Comparison of ENCODE assay signal across 8 cellular contexts in genomic region chr3:165254812-165255211, GRCh38. TPM values are rescaled to one million over a fixed set of nuclear protein-coding genes. Genes with fewer than 3 reads are reported as not detected.
DNase-seq lines count a peak whose midpoint lies in the region; TF ChIP-seq lines count a peak whose summit lies in the region.
"Had no signal": no experiment of that assay in that cellular context is flagged by ENCODE, and none has a peak within 500 bp of the region (broad histone marks: within the 10 kb centered on the region; RNA-seq: fewer than 3 reads in every experiment).

No MANE protein-coding gene starts in this region.

- CTCF ChIA-PET in HEK293 (lab: Yijun Ruan, JAX) = interaction anchor here (0.5 to 0.7 kb wide), 4 partner anchors 214 to 1778 kb away, joined by 3 to 4 read pairs (median 4); no protein-coding TSS in a partner anchor

- H3K36me3 ChIP-seq in HEK293 (ENCODE audit: control insufficient read depth in 2 of 2, insufficient read depth in 1 of 2, low read length in 2 of 2) (no peaks in the 10 kb centered on the region), trophoblast cell (ENCODE audit: control insufficient read depth in 1 of 2, insufficient read depth in 2 of 2, low read length in 2 of 2) (no peaks in the 10 kb centered on the region), ovary (no peaks in the 10 kb centered on the region)
- H3K36me3 ChIP-seq: left ventricle myocardium inferior had no signal

- no CpG with 5 or more reads among the region's 1 CpG for WGBS in trophoblast cell (ENCODE audit: extremely low coverage, insufficient coverage, insufficient read length)
- 6 to 15% (median 13%) methylated on average over 1 of the region's 1 CpG for whole genome bisulfite sequencing in ovary, 3 donors

- H2AFZ ChIP-seq in trophoblast cell (ENCODE audit: insufficient read depth, low read length, poor library complexity) = no peak overlapping the region

- H3K27me3 Mint-ChIP-seq in chondrocyte (ENCODE audit: low read depth) = peaks cover 4% of the 10 kb centered on the region

- no peaks in the 10 kb centered on the region for H3K9me3 ChIP-seq in HEK293 (ENCODE audit: control insufficient read depth, insufficient read depth, low read depth, low read length)
- no peaks in the 10 kb centered on the region for H3K9me3 ChIP-seq in trophoblast cell (ENCODE audit: insufficient read depth, low read depth, low read length)
- H3K9me3 ChIP-seq in ovary = no peaks in the 10 kb centered on the region
- H3K9me3 ChIP-seq: left ventricle myocardium inferior had no signal

- H4K91ac ChIP-seq in trophoblast cell (ENCODE audit: low read depth, low read length) = no peak overlapping the region

- no peaks in the 10 kb centered on the region for H3K9me3 Mint-ChIP-seq in chondrocyte (ENCODE audit: low read depth)

- no peaks in the 10 kb centered on the region for H3K79me1 ChIP-seq in trophoblast cell (ENCODE audit: low read length)

- H3K23ac ChIP-seq in trophoblast cell (ENCODE audit: low read length) = no peak overlapping the region

- no peak overlapping the region for H2BK120ac ChIP-seq in trophoblast cell (ENCODE audit: insufficient read depth, low read length, poor library complexity)

- H3K18ac ChIP-seq in trophoblast cell (ENCODE audit: low read length) = no peak overlapping the region

- H3K36me3 Mint-ChIP-seq in chondrocyte (ENCODE audit: low read depth) = no peaks in the 10 kb centered on the region

- H3K14ac ChIP-seq in trophoblast cell (ENCODE audit: low read length) = no peak overlapping the region

- no peak overlapping the region for H3K27ac Mint-ChIP-seq in chondrocyte (ENCODE audit: unreplicated experiment)

- H2BK12ac ChIP-seq in trophoblast cell (ENCODE audit: low read length) = no peak overlapping the region

- H3K4me2 ChIP-seq in trophoblast cell (ENCODE audit: low read length) = no peak overlapping the region

- no peak overlapping the region for H3K4me3 ChIP-seq in HEK293 (ENCODE audit: low read depth, low read length)
- no peak overlapping the region for H3K4me3 ChIP-seq in trophoblast cell (ENCODE audit: low read depth, low read length)
- H3K4me3 ChIP-seq in ovary = no peak overlapping the region
- H3K4me3 ChIP-seq: left ventricle myocardium inferior had no signal

- no peak for TF ChIP-seq EP300 in ovary (IDR thresholded peaks at IDR 0.05)

- TF ChIP-seq CTCF in HEK293 (tag by site-specific recombination; IDR thresholded peaks at IDR 0.05) (no peak), chondrocyte (IDR thresholded peaks at IDR 0.05) (peak; percentile 51), ovary (IDR thresholded peaks at IDR 0.05) (no peak)

- intact Hi-C loops in ovary (cut with DNase I) = no loop called here

- H3K4me1 Mint-ChIP-seq in chondrocyte (ENCODE audit: low read depth) = no peaks in the 10 kb centered on the region

- H3K4me1 ChIP-seq in HEK293 (ENCODE audit: control insufficient read depth, insufficient read depth, low read length) (no peaks in the 10 kb centered on the region), trophoblast cell (ENCODE audit: control insufficient read depth in 1 of 2, insufficient read depth in 2 of 2, low read length in 2 of 2) (no peaks in the 10 kb centered on the region), ovary (ENCODE audit: insufficient read depth) (no peaks in the 10 kb centered on the region)
- H3K4me1 ChIP-seq: left ventricle myocardium inferior had no signal

- TF ChIP-seq POLR2A in ovary (IDR thresholded peaks at IDR 0.05) = no peak

- H4K12ac ChIP-seq in trophoblast cell (ENCODE audit: low read depth, low read length) = no peak overlapping the region

- H3K27ac ChIP-seq in HEK293 (ENCODE audit: extremely low read depth, low read depth, low read length) = no peak overlapping the region
- H3K27ac ChIP-seq in trophoblast cell (ENCODE audit: low read depth, low read length) = no peak overlapping the region
- H3K27ac ChIP-seq in ovary = no peak overlapping the region
- H3K27ac ChIP-seq: left ventricle myocardium inferior had no signal

- POLR2A ChIA-PET in HEK293 (lab: Yijun Ruan, JAX) = no interaction called here

- no peak overlapping the region for H2AK5ac ChIP-seq in trophoblast cell (ENCODE audit: low read length)

- H4K8ac ChIP-seq in trophoblast cell (ENCODE audit: low read depth, low read length) = no peak overlapping the region

- H3K4ac ChIP-seq in trophoblast cell (ENCODE audit: low read depth, low read length) = no peak overlapping the region

- H3K79me2 ChIP-seq in trophoblast cell (ENCODE audit: control insufficient read depth, insufficient read depth, low read length, poor library complexity) = no peaks in the 10 kb centered on the region

- no peak overlapping the region for H2BK5ac ChIP-seq in trophoblast cell (ENCODE audit: low read depth, low read length, poor library complexity)

- no peak overlapping the region for H3K4me3 Mint-ChIP-seq in chondrocyte (ENCODE audit: unreplicated experiment)

- DNase-seq in NCI-H446 treated with DMSO at 0.1 percent for 48 hours (lab: John Stamatoyannopoulos, UW) (peak; percentile 40), chondrocyte (ENCODE audit: low spot score) (no peak), trophoblast cell (peak; percentile 22 to 59), ovary (no peak), activated gamma-delta T cell (lab: John Stamatoyannopoulos, UW) (no peak)
- DNase-seq in stimulated activated CD4-positive, alpha-beta T cell treated with anti-CD3 and anti-CD28 coated beads, Interleukin-4, amount 100 ng/mL, for 24 hours = no peak
- DNase-seq: left ventricle myocardium inferior had no signal

- H3K9ac ChIP-seq in trophoblast cell (ENCODE audit: low read length) = no peak overlapping the region

- H3K27me3 ChIP-seq in trophoblast cell (ENCODE audit: insufficient read depth, low read length) (no peaks in the 10 kb centered on the region), ovary (no peaks in the 10 kb centered on the region)

TF ChIP-seq in HEK293, 187 proteins besides CTCF, POLR2A, EP300 and RAD21:
- TF ChIP-seq ZNF561 (tag by site-specific recombination; IDR thresholded peaks at IDR 0.05; ENCODE audit: borderline replicate concordance) = no peak
- peak; percentile 56 for TF ChIP-seq ZNF654 (tag by site-specific recombination; IDR thresholded peaks at IDR 0.05; ENCODE audit: low read depth)

RNA-seq across cellular contexts. Expression of gene SLITRK3, which starts 58.6 kb away (rescaled TPM):
- total RNA-seq in chondrocyte = 0.77 TPM in 1 of 3 replicates, not detected in the others
- polyA plus RNA-seq in trophoblast cell (2013) = 0.01 TPM in 1 of 2 replicates, not detected in the other
- 1 to 10 TPM in 2 of 7 donors, under 1 TPM in 4, not detected in 1; 0.17 to 4.9 (median 0.71) TPM for total RNA-seq in ovary
- polyA plus RNA-seq in ovary = 1 to 10 TPM in 1 of 2 donors, under 1 TPM in 1; 0.05 to 7.6 TPM
- total RNA-seq: left ventricle myocardium inferior had no signal

Comparison
In these comparisons a context has a peak if more than half of its experiments do, and no peak if none do; other contexts are left out.
1. DNase-seq: peak in NCI-H446 treated with DMSO at 0.1 percent for 48 hours (single experiment) and trophoblast cell (2 of 2); none in chondrocyte (single experiment), ovary (0 of 5), activated gamma-delta T cell (single experiment) and stimulated activated CD4-positive, alpha-beta T cell treated with anti-CD3 and anti-CD28 coated beads, Interleukin-4, amount 100 ng/mL, for 24 hours (single experiment).